In genomic region chr1:209749660-209750059, GRCh38 we compare ENCODE assay signal across 29 cellular contexts. TPM values are rescaled to one million over a fixed set of nuclear protein-coding genes. Genes with fewer than 3 reads are reported as not detected.
DNase-seq lines count a peak whose midpoint lies in the region; ATAC-seq, FAIRE-seq and TF ChIP-seq lines count a peak whose summit lies in the region.
"Had no signal": no experiment of that assay in that cellular context is flagged by ENCODE, and none has a peak within 500 bp of the region (broad histone marks: within the 10 kb centered on the region; RNA-seq: fewer than 3 reads in every experiment).

No MANE protein-coding gene starts in this region.

- POLR2A ChIA-PET in SK-N-SH (lab: Yijun Ruan, JAX), result no interaction called here
- POLR2A ChIA-PET in PC-9 (lab: Charles Lee; ENCODE audit: unreplicated experiment), result no interaction called here
- POLR2A ChIA-PET in GM12878 (lab: Charles Lee), result interaction anchor here (0.6 to 1.7 kb wide), 5 partner anchors 19 to 82 kb away, joined by 3 to 6 read pairs (median 3); partner anchors contain the start of gene G0S2
- POLR2A ChIA-PET in Caco-2 (lab: Charles Lee), result no interaction called here

- H3K27me3 Mint-ChIP-seq in CD14-positive monocyte (ENCODE audit: low read depth in 3 of 3) (peaks cover 0 to 1% (median 0%) of the 10 kb centered on the region in 3 donors), Caco-2 (ENCODE audit: insufficient read depth, unreplicated experiment) (no peaks in the 10 kb centered on the region)
- H3K27me3 Mint-ChIP-seq: type B pancreatic cell had no signal

- H3K4me2 ChIP-seq in SK-N-SH, result no peak overlapping the region
- H3K4me2 ChIP-seq in PC-9, result no peak overlapping the region
- H3K4me2 ChIP-seq in GM12878 (ENCODE audit: control insufficient read depth, insufficient read depth), result peak overlapping the region; percentile 7; the same call in 1 of the 2 replicates
- H3K4me2 ChIP-seq: BLaER1 had no signal

- WGBS in SK-N-SH (ENCODE audit: low lambda C conversion rate), result 36% methylated on average over 2 of the region's 2 CpGs
- WGBS in GM12878 (ENCODE audit: insufficient coverage, insufficient replicate concordance, low lambda C conversion rate, missing lambda C conversion rate), result 81% methylated on average over 2 of the region's 2 CpGs

- H3K9me3 ChIP-seq in SK-N-SH (no peaks in the 10 kb centered on the region), PC-9 (ENCODE audit: insufficient read depth, low read depth) (no peaks in the 10 kb centered on the region), GM12878 (replicated peaks; ENCODE audit: control insufficient read depth, insufficient read depth, low read length) (no peaks in the 10 kb centered on the region), Caco-2 (no peaks in the 10 kb centered on the region)
- H3K9me3 ChIP-seq: BLaER1, mucosa of descending colon, SJCRH30, stomach had no signal

- BruUV-seq in PC-9 (replicated peaks; lab: Mats Ljungman, UMichigan), result no TSS peak
- BruUV-seq in GM12878 (replicated peaks; lab: Mats Ljungman, UMichigan), result no TSS peak
- no TSS peak for BruUV-seq in Caco-2 (replicated peaks; lab: Mats Ljungman, UMichigan)

- TF ChIP-seq POLR2A in GM12878 (IDR thresholded peaks at IDR 0.05; ENCODE audit: low read depth, low read length), result no peak

- TF ChIP-seq RAD21 in SK-N-SH (IDR thresholded peaks at IDR 0.05; ENCODE audit: low read length) (no peak), GM12878 (IDR thresholded peaks at IDR 0.05; ENCODE audit: insufficient read depth, low read depth, low read length) (no peak)

- H4K20me1 ChIP-seq in SK-N-SH (ENCODE audit: insufficient read depth) (no peaks in the 10 kb centered on the region), PC-9 (ENCODE audit: insufficient read depth) (no peaks in the 10 kb centered on the region), GM12878 (ENCODE audit: control insufficient read depth, insufficient read depth) (no peaks in the 10 kb centered on the region)
- H4K20me1 ChIP-seq: BLaER1 had no signal

- H3K36me3 Mint-ChIP-seq in CD14-positive monocyte (no peaks in the 10 kb centered on the region), Caco-2 (ENCODE audit: insufficient read depth, unreplicated experiment) (no peaks in the 10 kb centered on the region)
- H3K36me3 Mint-ChIP-seq: type B pancreatic cell had no signal

- H3K79me2 ChIP-seq in SK-N-SH (ENCODE audit: insufficient read depth) (no peaks in the 10 kb centered on the region), PC-9 (ENCODE audit: low read depth) (no peaks in the 10 kb centered on the region), GM12878 (ENCODE audit: control insufficient read depth, insufficient read depth, low read length) (no peaks in the 10 kb centered on the region)

- peak overlapping the region; percentile 9; the same call in 1 of the 2 replicates for H2AFZ ChIP-seq in SK-N-SH (ENCODE audit: low read depth)
- peak overlapping the region; percentile 28; the same call in 1 of the 2 replicates for H2AFZ ChIP-seq in PC-9
- no peak overlapping the region for H2AFZ ChIP-seq in GM12878 (ENCODE audit: control insufficient read depth, low read depth, low read length)

- H3K4me3 ChIP-seq in SK-N-SH (ENCODE audit: low read depth in 2 of 2, low read length in 1 of 2), result no peak overlapping the region
- H3K4me3 ChIP-seq in PC-9, result no peak overlapping the region
- H3K4me3 ChIP-seq in GM12878, result no peak overlapping the region
- H3K4me3 ChIP-seq in Caco-2 (ENCODE audit: low read depth, low read length), result no peak overlapping the region
- H3K4me3 ChIP-seq: BLaER1, mucosa of descending colon, SJCRH30, stomach had no signal

- H3K9ac ChIP-seq in SK-N-SH (no peak overlapping the region), GM12878 (ENCODE audit: control insufficient read depth, insufficient read depth, low read length) (no peak overlapping the region)
- H3K9ac ChIP-seq: BLaER1 had no signal

- TF ChIP-seq CTCF in SK-N-SH (IDR thresholded peaks at IDR 0.05), result no peak
- TF ChIP-seq CTCF in CD14-positive monocyte (IDR thresholded peaks at IDR 0.05), result no peak
- TF ChIP-seq CTCF in PC-9 (conservative IDR thresholded peaks at IDR 0.05), result no peak
- TF ChIP-seq CTCF in GM12878 (IDR thresholded peaks at IDR 0.05 in 2 of 3, conservative IDR thresholded peaks at IDR 0.05 in 1 of 3; ENCODE audit: control insufficient read depth in 2 of 3, extremely low read depth in 1 of 3, insufficient read depth in 1 of 3, low read depth in 3 of 3, low read length in 3 of 3), result no peak
- TF ChIP-seq CTCF in Caco-2 (IDR thresholded peaks at IDR 0.05; ENCODE audit: insufficient read depth in 1 of 2, low read depth in 1 of 2, low read length in 1 of 2, severe bottlenecking in 1 of 2, unreplicated experiment in 1 of 2), result no peak

- H3K27me3 ChIP-seq in SK-N-SH (ENCODE audit: insufficient read depth) (no peaks in the 10 kb centered on the region), PC-9 (ENCODE audit: insufficient read depth, low read depth) (no peaks in the 10 kb centered on the region), GM12878 (replicated peaks in 1 of 2; ENCODE audit: control insufficient read depth in 2 of 2, insufficient read depth in 2 of 2, low read length in 1 of 2) (no peaks in the 10 kb centered on the region), Caco-2 (replicated peaks; ENCODE audit: control insufficient read depth, insufficient read depth, low read length) (no peaks in the 10 kb centered on the region)
- H3K27me3 ChIP-seq: BLaER1, stomach had no signal

- H3F3A ChIP-seq in SK-N-SH (replicated peaks; ENCODE audit: insufficient read depth) (peaks cover 5% of the 10 kb centered on the region), PC-9 (ENCODE audit: insufficient read depth, low read depth) (peaks cover 6% of the 10 kb centered on the region; the same call in 1 of the 2 replicates)

- H3K4me1 Mint-ChIP-seq in CD14-positive monocyte (peaks cover 51% of the 10 kb centered on the region), Caco-2 (ENCODE audit: low read depth, unreplicated experiment) (peaks cover 16% of the 10 kb centered on the region)

- H3K4me1 ChIP-seq in SK-N-SH (ENCODE audit: control insufficient read depth in 1 of 2, insufficient read depth in 2 of 2, low read depth in 1 of 2, low read length in 1 of 2), result peaks cover 9 to 16% of the 10 kb centered on the region in 2 experiments; a peak in 3 of 4 replicates
- no peaks in the 10 kb centered on the region; the same call in 1 of the 2 replicates for H3K4me1 ChIP-seq in PC-9 (replicated peaks; ENCODE audit: insufficient read depth)
- peaks cover 41% of the 10 kb centered on the region for H3K4me1 ChIP-seq in GM12878 (ENCODE audit: control insufficient read depth, insufficient read depth, low read length)
- peaks cover 19% of the 10 kb centered on the region for H3K4me1 ChIP-seq in Caco-2
- H3K4me1 ChIP-seq: SJCRH30 had no signal

- CTCF ChIA-PET in SK-N-SH (lab: Yijun Ruan, JAX), result interaction anchor here (1.2 kb wide), 1 partner anchor 111 kb away, joined by 3 read pairs; no protein-coding TSS in a partner anchor
- CTCF ChIA-PET in PC-9 (lab: Charles Lee), result no interaction called here
- CTCF ChIA-PET in GM12878 (lab: Yijun Ruan, JAX), result interaction anchor here (0.9 to 6.3 kb wide), 28 partner anchors 12 to 183 kb away, joined by 3 to 86 read pairs (median 11); partner anchors contain the start of genes C1orf74, G0S2, HSD11B1 and LAMB3
- CTCF ChIA-PET in Caco-2 (lab: Charles Lee), result interaction anchor here (1.7 kb wide), 1 partner anchor 78 kb away, joined by 5 read pairs; the partner anchor contains the start of gene UTP25

- no peak for ATAC-seq in SK-N-SH treated with all-trans-retinoic acid at 6 μM for 48 hours
- no peak for ATAC-seq in GM12878
- ATAC-seq: left ventricle myocardium superior, mucosa of descending colon, sciatic nerve had no signal

- no peaks in the 10 kb centered on the region for H3K36me3 ChIP-seq in SK-N-SH (replicated peaks in 1 of 2; ENCODE audit: control insufficient read depth in 1 of 2, insufficient read depth in 2 of 2, low read length in 1 of 2)
- no peaks in the 10 kb centered on the region for H3K36me3 ChIP-seq in PC-9 (ENCODE audit: low read depth)
- H3K36me3 ChIP-seq in GM12878 (ENCODE audit: control insufficient read depth in 2 of 2, insufficient read depth in 2 of 2, low read length in 1 of 2), result no peaks in the 10 kb centered on the region
- no peaks in the 10 kb centered on the region for H3K36me3 ChIP-seq in Caco-2 (ENCODE audit: control insufficient read depth, insufficient read depth, low read length)
- H3K36me3 ChIP-seq: BLaER1, SJCRH30, stomach had no signal

- H3K9me2 ChIP-seq in SK-N-SH (no peaks in the 10 kb centered on the region), PC-9 (ENCODE audit: insufficient read depth) (0 out of 2 replicates have a peak, but pooled peaks cover 7% of the 10 kb centered on the region)

- H3K9me3 Mint-ChIP-seq in CD14-positive monocyte, result no peaks in the 10 kb centered on the region
- no peaks in the 10 kb centered on the region for H3K9me3 Mint-ChIP-seq in Caco-2 (ENCODE audit: unreplicated experiment)
- H3K9me3 Mint-ChIP-seq: type B pancreatic cell had no signal

- no peak overlapping the region for H3K27ac ChIP-seq in SK-N-SH (ENCODE audit: low read depth in 2 of 2, low read length in 1 of 2)
- no peak overlapping the region for H3K27ac ChIP-seq in PC-9
- no peak overlapping the region for H3K27ac ChIP-seq in GM12878 (ENCODE audit: control insufficient read depth, insufficient read depth)
- H3K27ac ChIP-seq: BLaER1, SJCRH30, stomach had no signal

- DNase-seq in SK-N-SH, result peak; percentile 59
- no peak for DNase-seq in CD14-positive monocyte (ENCODE audit: low spot score)
- no peak for DNase-seq in PC-9
- no peak for DNase-seq in GM12878 (ENCODE audit: low read depth, low spot score)
- no peak for DNase-seq in nucleus accumbens (lab: John Stamatoyannopoulos, UW)
- no peak for DNase-seq in LoVo (ENCODE audit: low spot score)
- DNase-seq in Caco-2, result no peak
- DNase-seq: activated CD4-positive, CD25-positive, alpha-beta regulatory T cell; activated CD8-positive, alpha-beta memory T cell treated with anti-CD3 and anti-CD28 coated beads, Interleukin-2, amount 50 U/mL, for 48 hours; DMS153; GF-D8; head of caudate nucleus; KG1; left ventricle myocardium superior; mucosa of descending colon; NCI-H1092; NCI-H2107; NCI-H526 treated with DMSO at 0.1 percent for 48 hours; occipital lobe; SJCRH30; stomach; T-helper 9 cell had no signal

- no peak for FAIRE-seq in GM12878 (lab: Jason Lieb, UNC)
- FAIRE-seq: bronchial epithelial cell had no signal

- in situ Hi-C loops in GM12878 (cut with MboI), result loop anchor here (5.0 kb wide), 1 partner anchor 172 kb away; no protein-coding TSS in a partner anchor

- peak overlapping the region; percentile 66 to 89 (median 83) for H3K27ac Mint-ChIP-seq in CD14-positive monocyte
- no peak overlapping the region for H3K27ac Mint-ChIP-seq in Caco-2 (ENCODE audit: unreplicated experiment)
- H3K27ac Mint-ChIP-seq: type B pancreatic cell had no signal

- intact Hi-C loops in CD14-positive monocyte (cut with micrococcal nuclease) (loop anchor here (5.0 to 10.0 kb wide), 2 partner anchors 55 to 172 kb away; no protein-coding TSS in a partner anchor), PC-9 (cut with micrococcal nuclease; ENCODE audit: unreplicated experiment) (loop anchor here (5.0 kb wide), 1 partner anchor 73 kb away; no protein-coding TSS in a partner anchor), GM12878 (cut with micrococcal nuclease; ENCODE audit: unreplicated experiment) (loop anchor here (2.0 to 10.0 kb wide), 5 partner anchors 77 to 585 kb away; partner anchors contain the start of genes LAMB3 and UTP25), Caco-2 (cut with micrococcal nuclease; ENCODE audit: unreplicated experiment) (no loop called here)

- SMC1A ChIA-PET in GM12878 (lab: Charles Lee; ENCODE audit: uncharacterized antibody, unreplicated experiment), result interaction anchor here (0.9 to 13.9 kb wide), 17 partner anchors 9 to 173 kb away, joined by 3 to 282 read pairs (median 4); partner anchors contain the start of genes C1orf74, G0S2 and LAMB3

- TF ChIP-seq EP300 in SK-N-SH (IDR thresholded peaks at IDR 0.05; ENCODE audit: borderline replicate concordance in 1 of 2, low read depth in 1 of 2, low read length in 1 of 2), result no peak
- TF ChIP-seq EP300 in GM12878 (IDR thresholded peaks at IDR 0.05; ENCODE audit: borderline replicate concordance in 1 of 2, control insufficient read depth in 1 of 2, low read depth in 2 of 2, low read length in 2 of 2), result no peak

- RAD21 ChIA-PET in GM12878 (lab: Charles Lee; ENCODE audit: unreplicated experiment), result interaction anchor here (0.8 to 12.6 kb wide), 16 partner anchors 10 to 180 kb away, joined by 3 to 188 read pairs (median 7); partner anchors contain the start of genes G0S2, HSD11B1 and LAMB3

- H3K4me3 Mint-ChIP-seq in CD14-positive monocyte (no peak overlapping the region), Caco-2 (ENCODE audit: unreplicated experiment) (no peak overlapping the region)
- H3K4me3 Mint-ChIP-seq: type B pancreatic cell had no signal

RNA-seq across cellular contexts. Expression of gene TRAF3IP3, which starts 6.2 kb away (rescaled TPM):
- 0.31 and 0.60 TPM in 2 replicates for polyA plus RNA-seq in SK-N-SH (2012; rRNA removed)
- polyA plus RNA-seq in SK-N-SH (2012; cell fraction: cytosol; rRNA removed), result 0.27 and 0.39 TPM in 2 replicates
- 1.0 and 1.1 TPM in 2 replicates for polyA plus RNA-seq in SK-N-SH (2012; cell fraction: nucleus; rRNA removed)
- 100 to 1,000 TPM in 1 of 2 donors, 10 to 100 TPM in 1; 89.3 to 111 TPM for polyA plus RNA-seq in CD14-positive monocyte
- not detected in 2 replicates for total RNA-seq in PC-9 (2021)
- 130 and 146 TPM in 2 replicates for total RNA-seq in GM12878 (2013; cell fraction: nucleolus; rRNA removed)
- total RNA-seq in GM12878 (2014; rRNA removed), result 57.0 and 61.6 TPM in 2 replicates
- 78.2 and 81.8 TPM in 2 replicates for total RNA-seq in GM12878 (2014; rRNA removed; fragmentation: Illumina TruSeq; extraction: Trizol)
- 62.6 and 67.5 TPM in 2 replicates for total RNA-seq in GM12878 (2021)
- 53.6 TPM for polyA plus RNA-seq in GM12878 (2011; ENCODE audit: low read depth)
- polyA plus RNA-seq in GM12878 (2011; rRNA removed), result 119 and 148 TPM in 2 replicates
- polyA plus RNA-seq in GM12878 (2011; cell fraction: cytosol; rRNA removed), result 74.9 and 86.1 TPM in 2 replicates
- polyA plus RNA-seq in GM12878 (2011; cell fraction: nucleus; rRNA removed), result 263 and 305 TPM in 2 replicates
- 66.3 and 74.1 TPM in 2 replicates for polyA plus RNA-seq in GM12878 (2012)
- 88.2 and 103 TPM in 2 replicates for polyA plus RNA-seq in GM12878 (2014; fragmentation: Illumina TruSeq; extraction: Trizol)
- 100 to 1,000 TPM; 117 to 121 TPM for polyA plus RNA-seq in GM12878 (2014; fragmentation: Nextera tagmentation; extraction: Ambion mirVana)
- polyA plus RNA-seq in GM12878 (2014; rRNA removed), result 64.3 and 83.5 TPM in 2 replicates
- 100 to 1,000 TPM; 105 to 115 TPM for polyA plus RNA-seq in GM12878 (2016; fragmentation: Nextera tagmentation; extraction: Ambion mirVana)
- polyA minus RNA-seq in GM12878 (2011; rRNA and poly(A)+ RNA removed), result 73.3 and 83.2 TPM in 2 replicates
- 22.2 and 25.5 TPM in 2 replicates for polyA minus RNA-seq in GM12878 (2011; cell fraction: cytosol; rRNA and poly(A)+ RNA removed)
- 105 and 127 TPM in 2 replicates for polyA minus RNA-seq in GM12878 (2011; cell fraction: nucleus; rRNA and poly(A)+ RNA removed)
- not detected in 2 replicates for total RNA-seq in Caco-2 (2022)
- total RNA-seq: A172, bronchial epithelial cell, H4 had no signal

RNA-seq across cellular contexts. Expression of gene C1orf74, which starts 34.7 kb away (rescaled TPM):
- 1.5 and 2.1 TPM in 2 replicates for polyA plus RNA-seq in SK-N-SH (2012; rRNA removed)
- polyA plus RNA-seq in SK-N-SH (2012; cell fraction: cytosol; rRNA removed), result 1.7 and 1.9 TPM in 2 replicates
- 1.4 and 2.2 TPM in 2 replicates for polyA plus RNA-seq in SK-N-SH (2012; cell fraction: nucleus; rRNA removed)
- under 1 TPM; 0.07 to 0.19 TPM for polyA plus RNA-seq in CD14-positive monocyte
- total RNA-seq in PC-9 (2021), result 4.1 and 5.0 TPM in 2 replicates
- 5.5 and 5.7 TPM in 2 replicates for total RNA-seq in GM12878 (2013; cell fraction: nucleolus; rRNA removed)
- total RNA-seq in GM12878 (2014; rRNA removed), result 3.4 and 4.4 TPM in 2 replicates
- 4.0 and 4.4 TPM in 2 replicates for total RNA-seq in GM12878 (2014; rRNA removed; fragmentation: Illumina TruSeq; extraction: Trizol)
- total RNA-seq in GM12878 (2021), result 3.4 and 3.5 TPM in 2 replicates
- polyA plus RNA-seq in GM12878 (2011; ENCODE audit: low read depth), result 1.3 TPM
- 3.2 and 3.9 TPM in 2 replicates for polyA plus RNA-seq in GM12878 (2011; rRNA removed)
- polyA plus RNA-seq in GM12878 (2011; cell fraction: cytosol; rRNA removed), result 2.4 TPM in 2 replicates
- 2.0 and 2.2 TPM in 2 replicates for polyA plus RNA-seq in GM12878 (2011; cell fraction: nucleus; rRNA removed)
- polyA plus RNA-seq in GM12878 (2012), result 1.6 and 2.9 TPM in 2 replicates
- polyA plus RNA-seq in GM12878 (2014; fragmentation: Illumina TruSeq; extraction: Trizol), result 3.7 and 3.8 TPM in 2 replicates
- polyA plus RNA-seq in GM12878 (2014; fragmentation: Nextera tagmentation; extraction: Ambion mirVana), result 1 to 10 TPM; 3.4 to 4.4 TPM
- 2.3 and 3.1 TPM in 2 replicates for polyA plus RNA-seq in GM12878 (2014; rRNA removed)
- polyA plus RNA-seq in GM12878 (2016; fragmentation: Nextera tagmentation; extraction: Ambion mirVana), result 1 to 10 TPM; 4.6 to 5.5 TPM
- polyA minus RNA-seq in GM12878 (2011; rRNA and poly(A)+ RNA removed), result 6.1 TPM in 2 replicates
- 1.6 and 2.1 TPM in 2 replicates for polyA minus RNA-seq in GM12878 (2011; cell fraction: cytosol; rRNA and poly(A)+ RNA removed)
- 5.3 and 5.6 TPM in 2 replicates for polyA minus RNA-seq in GM12878 (2011; cell fraction: nucleus; rRNA and poly(A)+ RNA removed)
- 4.5 TPM in 2 replicates for total RNA-seq in Caco-2 (2022)

RNA-seq across cellular contexts. Expression of gene HSD11B1, which starts 45.0 kb away (rescaled TPM):
- polyA plus RNA-seq in SK-N-SH (2012; rRNA removed) (0.23 and 0.37 TPM in 2 replicates), CD14-positive monocyte (not detected), GM12878 (2011; rRNA removed) (0.10 and 0.15 TPM in 2 replicates), GM12878 (2014; fragmentation: Illumina TruSeq; extraction: Trizol) (not detected in 2 replicates), GM12878 (2014; fragmentation: Nextera tagmentation; extraction: Ambion mirVana) (under 1 TPM; 0.04 to 0.27 TPM), GM12878 (2014; rRNA removed) (0.05 TPM in 1 of 2 replicates, not detected in the other), GM12878 (2016; fragmentation: Nextera tagmentation; extraction: Ambion mirVana) (not detected)
- 0.24 and 0.26 TPM in 2 replicates for polyA plus RNA-seq in SK-N-SH (2012; cell fraction: cytosol; rRNA removed)
- polyA plus RNA-seq in SK-N-SH (2012; cell fraction: nucleus; rRNA removed), result 0.08 and 0.14 TPM in 2 replicates
- total RNA-seq in PC-9 (2021) (not detected in 2 replicates), GM12878 (2014; rRNA removed) (not detected in 2 replicates), GM12878 (2014; rRNA removed; fragmentation: Illumina TruSeq; extraction: Trizol) (not detected in 2 replicates), GM12878 (2021) (not detected in 2 replicates), Caco-2 (2022) (not detected in 2 replicates)
- total RNA-seq in GM12878 (2013; cell fraction: nucleolus; rRNA removed), result not detected in 2 replicates
- not detected for polyA plus RNA-seq in GM12878 (2011; ENCODE audit: low read depth)
- polyA plus RNA-seq in GM12878 (2011; cell fraction: cytosol; rRNA removed), result 0.07 TPM in 1 of 2 replicates, not detected in the other
- polyA plus RNA-seq in GM12878 (2011; cell fraction: nucleus; rRNA removed), result 0.13 TPM in 1 of 2 replicates, not detected in the other
- polyA plus RNA-seq in GM12878 (2012), result not detected in 2 replicates
- 0.26 TPM in 1 of 2 replicates, not detected in the other for polyA minus RNA-seq in GM12878 (2011; rRNA and poly(A)+ RNA removed)
- polyA minus RNA-seq in GM12878 (2011; cell fraction: cytosol; rRNA and poly(A)+ RNA removed), result not detected in 2 replicates
- not detected in 2 replicates for polyA minus RNA-seq in GM12878 (2011; cell fraction: nucleus; rRNA and poly(A)+ RNA removed)
- total RNA-seq: H4, occipital lobe, SJCRH30 had no signal

RNA-seq across cellular contexts. Expression of gene IRF6, which starts 56.3 kb away (rescaled TPM):
- polyA plus RNA-seq in SK-N-SH (2012; rRNA removed) (0.94 and 1.6 TPM in 2 replicates), CD14-positive monocyte (under 1 TPM; 0.21 to 0.62 TPM), GM12878 (2011; rRNA removed) (0.46 and 0.50 TPM in 2 replicates), GM12878 (2014; fragmentation: Illumina TruSeq; extraction: Trizol) (0.12 and 0.30 TPM in 2 replicates), GM12878 (2014; fragmentation: Nextera tagmentation; extraction: Ambion mirVana) (under 1 TPM; 0.04 to 0.05 TPM), GM12878 (2014; rRNA removed) (0.11 and 0.22 TPM in 2 replicates), GM12878 (2016; fragmentation: Nextera tagmentation; extraction: Ambion mirVana) (under 1 TPM; 0.06 to 0.09 TPM)
- 0.77 and 1.0 TPM in 2 replicates for polyA plus RNA-seq in SK-N-SH (2012; cell fraction: cytosol; rRNA removed)
- polyA plus RNA-seq in SK-N-SH (2012; cell fraction: nucleus; rRNA removed), result 1.6 and 3.0 TPM in 2 replicates
- total RNA-seq in PC-9 (2021) (46.5 and 50.9 TPM in 2 replicates), GM12878 (2014; rRNA removed) (0.05 TPM in 1 of 2 replicates, not detected in the other), GM12878 (2014; rRNA removed; fragmentation: Illumina TruSeq; extraction: Trizol) (0.04 and 0.09 TPM in 2 replicates), GM12878 (2021) (0.10 and 0.21 TPM in 2 replicates), Caco-2 (2022) (27.3 and 30.3 TPM in 2 replicates)
- not detected in 2 replicates for total RNA-seq in GM12878 (2013; cell fraction: nucleolus; rRNA removed)
- polyA plus RNA-seq in GM12878 (2011; ENCODE audit: low read depth), result 0.20 TPM
- polyA plus RNA-seq in GM12878 (2011; cell fraction: cytosol; rRNA removed), result 0.23 and 0.37 TPM in 2 replicates
- 0.27 and 0.53 TPM in 2 replicates for polyA plus RNA-seq in GM12878 (2011; cell fraction: nucleus; rRNA removed)
- 0.24 and 0.35 TPM in 2 replicates for polyA plus RNA-seq in GM12878 (2012)
- 0.66 and 0.67 TPM in 2 replicates for polyA minus RNA-seq in GM12878 (2011; rRNA and poly(A)+ RNA removed)
- polyA minus RNA-seq in GM12878 (2011; cell fraction: cytosol; rRNA and poly(A)+ RNA removed), result 1.3 TPM in 1 of 2 replicates, not detected in the other
- 0.10 TPM in 1 of 2 replicates, not detected in the other for polyA minus RNA-seq in GM12878 (2011; cell fraction: nucleus; rRNA and poly(A)+ RNA removed)
- total RNA-seq: A172, H4, SJCRH30 had no signal

Comparison
In these comparisons a context has a peak if more than half of its experiments do, and no peak if none do; other contexts are left out.
1. RNA of gene TRAF3IP3, which starts 6.2 kb away (total RNA-seq): 57.0 to 146 TPM in GM12878; not detected in Caco-2 and not detected in PC-9; every median in the first group is over 10 times any median in the second.
2. Of the 26 proteins assayed by ChIP-seq in both GM12878 and SK-N-SH: peak only in GM12878: none; only in SK-N-SH: CHD2; in both: none; in neither: 25.